In genomic region chr4:949656-950055, GRCh38 we compare ENCODE assay signal across 1 cellular context.
TF ChIP-seq lines count a peak whose summit lies in the region.

No MANE protein-coding gene starts in this region.

TF ChIP-seq in SK-N-SH treated with all-trans-retinoic acid at 6 μM for 48 hours, 23 proteins besides CTCF, POLR2A, EP300 and RAD21 (continued from another document):
- TF ChIP-seq CSRNP3 (CRISPR knock-in tag; IDR thresholded peaks at IDR 0.05), result no peak
- TF ChIP-seq TSHZ2 (CRISPR knock-in tag; IDR thresholded peaks at IDR 0.05), result no peak
- TF ChIP-seq PPARA (CRISPR knock-in tag; IDR thresholded peaks at IDR 0.05; ENCODE audit: borderline replicate concordance), result no peak
- no peak for TF ChIP-seq GLIS3 (CRISPR knock-in tag; IDR thresholded peaks at IDR 0.05)
- TF ChIP-seq ZFP3 (CRISPR knock-in tag; IDR thresholded peaks at IDR 0.05), result no peak
- TF ChIP-seq ZNF70 (CRISPR knock-in tag; IDR thresholded peaks at IDR 0.05), result no peak
- TF ChIP-seq ISL1 (CRISPR knock-in tag; IDR thresholded peaks at IDR 0.05), result no peak
- no peak for TF ChIP-seq ZNF8 (CRISPR knock-in tag; IDR thresholded peaks at IDR 0.05)
- TF ChIP-seq TOX (CRISPR knock-in tag; IDR thresholded peaks at IDR 0.05; ENCODE audit: borderline replicate concordance), result no peak
